ENCODE assay signal across 1 cellular context in the genomic region with DNA sequence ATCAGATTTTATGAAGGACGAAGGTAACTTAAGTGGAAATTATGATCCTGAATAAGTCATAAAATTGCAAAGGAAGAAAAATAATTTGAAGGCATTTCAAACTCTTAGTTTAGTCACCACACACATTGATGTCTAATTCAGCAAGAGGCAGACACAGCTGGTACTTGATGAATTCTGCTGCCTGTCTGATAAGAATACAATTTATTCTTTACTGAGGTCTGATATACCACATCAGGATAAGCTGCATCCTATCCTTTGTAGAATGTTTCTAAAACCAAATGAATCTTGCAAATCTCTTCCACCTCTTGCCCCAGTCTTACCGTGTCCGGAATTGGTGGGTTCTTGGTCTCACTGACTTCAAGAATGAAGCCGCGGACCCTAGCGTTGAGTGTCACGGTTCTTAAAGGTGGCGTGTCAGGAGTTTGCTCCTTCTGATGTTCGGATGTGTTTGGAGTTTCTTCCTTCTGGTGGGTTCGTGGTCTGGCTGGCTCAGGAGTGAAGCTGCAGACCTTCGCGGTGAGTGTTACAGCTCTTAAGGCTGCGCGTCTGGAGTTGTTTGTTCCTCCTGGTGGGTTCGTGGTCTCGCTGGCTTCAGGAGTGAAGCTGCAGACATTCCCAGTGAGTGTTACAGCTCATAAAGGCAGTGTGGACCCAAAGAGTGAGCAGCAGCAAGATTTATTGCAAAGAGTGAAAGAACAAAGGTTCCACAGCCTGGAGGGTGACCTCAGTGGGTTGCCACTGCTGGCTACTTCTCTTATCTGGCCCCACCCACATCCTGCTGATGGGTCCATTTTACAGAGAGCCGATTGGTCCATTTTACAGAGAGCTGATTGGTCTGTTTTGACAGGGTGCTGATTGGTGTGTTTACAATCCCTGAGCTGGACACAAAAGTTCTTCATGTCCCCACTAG.
TF ChIP-seq lines count a peak whose summit lies in the region.

TSS of gene GBP5 (minus strand) at position 729 of the 910 bp plus-strand sequence. CDS start 3,305 bp downstream, outside the sequence.

TF ChIP-seq in GM12878, 131 proteins besides CTCF, POLR2A, EP300 and RAD21:
- peak; percentile 12; the same call in 1 of the 2 replicates for TF ChIP-seq ATF7 (IDR thresholded peaks at IDR 0.05; ENCODE audit: low read depth)
